1 cellular context compared by ENCODE assay signal in the genomic region with DNA sequence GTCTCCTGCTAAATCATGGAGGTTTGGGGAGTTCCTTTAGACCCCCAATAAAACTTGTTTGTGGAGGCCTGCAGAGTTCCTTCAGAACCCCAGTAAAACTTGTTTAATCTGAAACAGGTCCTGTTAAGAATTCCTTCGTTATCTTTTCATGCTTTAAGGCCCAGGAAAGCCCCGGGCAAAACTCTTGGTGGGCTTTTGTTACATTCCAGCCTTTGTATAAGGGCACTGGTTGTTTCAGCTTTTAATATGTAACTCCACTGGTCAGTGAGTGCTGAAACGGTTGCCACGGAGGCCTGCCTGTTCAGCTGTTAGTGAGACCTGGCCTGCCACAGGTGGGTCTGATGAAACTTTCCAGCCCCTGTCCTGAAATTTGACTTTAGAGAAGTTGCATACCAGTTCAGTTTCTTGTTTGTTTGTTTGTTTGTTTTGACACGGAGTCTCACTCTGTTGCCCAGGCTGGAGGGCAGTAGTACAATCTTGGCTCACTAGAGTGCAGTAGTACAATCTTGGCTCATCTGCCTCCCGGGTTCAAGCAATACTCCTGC.
TF ChIP-seq lines count a peak whose summit lies in the region.

No MANE protein-coding gene starts in this region.

TF ChIP-seq in H1, 55 proteins besides CTCF, POLR2A, EP300 and RAD21:
- no peak for TF ChIP-seq KDM5A (IDR thresholded peaks at IDR 0.05; ENCODE audit: low read length)
- no peak for TF ChIP-seq NANOG (IDR thresholded peaks at IDR 0.05; ENCODE audit: insufficient read depth, low read depth, low read length, poor library complexity, severe bottlenecking)
- no peak for TF ChIP-seq KDM1A (IDR thresholded peaks at IDR 0.05; ENCODE audit: borderline replicate concordance, low read length)
- TF ChIP-seq TBP (IDR thresholded peaks at IDR 0.05; ENCODE audit: low read depth, low read length), result no peak
- TF ChIP-seq EGR1 (IDR thresholded peaks at IDR 0.05; ENCODE audit: borderline replicate concordance, low read depth, low read length), result no peak
- TF ChIP-seq KDM4A (IDR thresholded peaks at IDR 0.05; ENCODE audit: low read depth, low read length, severe bottlenecking), result no peak
- no peak for TF ChIP-seq ASH2L (IDR thresholded peaks at IDR 0.05; ENCODE audit: low read length)
